Comparison of ENCODE assay signal across 19 cellular contexts in genomic region chr20:54231006-54231405, GRCh38. TPM values are rescaled to one million over a fixed set of nuclear protein-coding genes. Genes with fewer than 3 reads are reported as not detected.
DNase-seq lines count a peak whose midpoint lies in the region; ATAC-seq and TF ChIP-seq lines count a peak whose summit lies in the region.
"Had no signal": no experiment of that assay in that cellular context is flagged by ENCODE, and none has a peak within 500 bp of the region (broad histone marks: within the 10 kb centered on the region; RNA-seq: fewer than 3 reads in every experiment).

No MANE protein-coding gene starts in this region.

- TF ChIP-seq CTCF in fibroblast of pulmonary artery (IDR thresholded peaks at IDR 0.05; ENCODE audit: low read length, missing control alignments) (no peak), type B pancreatic cell (conservative IDR thresholded peaks at IDR 0.05) (no peak)

- H3K4ac ChIP-seq in trophoblast cell (ENCODE audit: low read depth, low read length): no peak overlapping the region

- peak overlapping the region; percentile 94 for H2BK12ac ChIP-seq in trophoblast cell (ENCODE audit: low read length)

- H3K27me3 Mint-ChIP-seq in type B pancreatic cell: no peaks in the 10 kb centered on the region

- H4K8ac ChIP-seq in trophoblast cell (ENCODE audit: low read depth, low read length): no peak overlapping the region

- no peak overlapping the region for H3K4me2 ChIP-seq in trophoblast cell (ENCODE audit: low read length)

- no peak overlapping the region for H3K9ac ChIP-seq in trophoblast cell (ENCODE audit: low read length)
- H3K9ac ChIP-seq: BLaER1 treated with 17β-estradiol and CSF1 and Interleukin-3, amounts not matched to agents 10 nM and 100 nM had no signal

- no peak overlapping the region for H4K12ac ChIP-seq in trophoblast cell (ENCODE audit: low read depth, low read length)

- H3K79me2 ChIP-seq in trophoblast cell (ENCODE audit: control insufficient read depth, insufficient read depth, low read length, poor library complexity): peaks cover 2% of the 10 kb centered on the region

- H3K4me1 ChIP-seq in SJCRH30 (peaks cover 15% of the 10 kb centered on the region), trophoblast cell (ENCODE audit: control insufficient read depth in 1 of 2, insufficient read depth in 2 of 2, low read length in 2 of 2) (peaks cover 2% of the 10 kb centered on the region in 2 experiments)

- no peak overlapping the region for H2BK5ac ChIP-seq in trophoblast cell (ENCODE audit: low read depth, low read length, poor library complexity)

- H3K27ac ChIP-seq in SJCRH30 (peak overlapping the region; percentile 33), trophoblast cell (ENCODE audit: low read depth, low read length) (no peak overlapping the region)
- H3K27ac ChIP-seq: BLaER1 treated with 17β-estradiol and CSF1 and Interleukin-3, amounts not matched to agents 10 nM and 100 nM had no signal

- H3K4me3 Mint-ChIP-seq in type B pancreatic cell: no peak overlapping the region
- H3K4me3 Mint-ChIP-seq: CD8-positive, alpha-beta T cell had no signal

- H3K9me3 ChIP-seq in SJCRH30 (replicated peaks) (peaks cover 4% of the 10 kb centered on the region), trophoblast cell (ENCODE audit: insufficient read depth, low read depth, low read length) (peaks cover 3% of the 10 kb centered on the region)

- no peak overlapping the region for H3K23ac ChIP-seq in trophoblast cell (ENCODE audit: low read length)

- H3K27me3 ChIP-seq in SJCRH30 (no peaks in the 10 kb centered on the region), trophoblast cell (ENCODE audit: insufficient read depth, low read length) (no peaks in the 10 kb centered on the region)
- H3K27me3 ChIP-seq: BLaER1 treated with 17β-estradiol and CSF1 and Interleukin-3, amounts not matched to agents 10 nM and 100 nM had no signal

- H2AK5ac ChIP-seq in trophoblast cell (ENCODE audit: low read length): no peak overlapping the region

- peaks cover 4% of the 10 kb centered on the region for H3K9me3 Mint-ChIP-seq in type B pancreatic cell

- peaks cover 2% of the 10 kb centered on the region for H3K79me1 ChIP-seq in trophoblast cell (ENCODE audit: low read length)

- no peaks in the 10 kb centered on the region for H3K36me3 ChIP-seq in SJCRH30
- no peaks in the 10 kb centered on the region for H3K36me3 ChIP-seq in trophoblast cell (ENCODE audit: control insufficient read depth in 1 of 2, insufficient read depth in 2 of 2, low read length in 2 of 2)
- H3K36me3 ChIP-seq: BLaER1 treated with 17β-estradiol and CSF1 and Interleukin-3, amounts not matched to agents 10 nM and 100 nM had no signal

- H3K4me1 Mint-ChIP-seq in type B pancreatic cell (ENCODE audit: unreplicated experiment): peaks cover 4% of the 10 kb centered on the region

- H3K4me3 ChIP-seq in SJCRH30 (no peak overlapping the region), fibroblast of pulmonary artery (replicated peaks; ENCODE audit: low read depth, low read length) (no peak overlapping the region), trophoblast cell (ENCODE audit: low read depth, low read length) (no peak overlapping the region)
- H3K4me3 ChIP-seq: BLaER1 treated with 17β-estradiol and CSF1 and Interleukin-3, amounts not matched to agents 10 nM and 100 nM had no signal

- H4K91ac ChIP-seq in trophoblast cell (ENCODE audit: low read depth, low read length): peak overlapping the region; percentile 76

- H3K18ac ChIP-seq in trophoblast cell (ENCODE audit: low read length): no peak overlapping the region

- no CpG with 5 or more reads among the region's 3 CpGs for WGBS in trophoblast cell (ENCODE audit: extremely low coverage, insufficient coverage, insufficient read length)

- peak overlapping the region; percentile 72 for H2BK120ac ChIP-seq in trophoblast cell (ENCODE audit: insufficient read depth, low read length, poor library complexity)

- H3K27ac Mint-ChIP-seq in type B pancreatic cell: no peak overlapping the region
- H3K27ac Mint-ChIP-seq: CD8-positive, alpha-beta T cell had no signal

- H2AFZ ChIP-seq in trophoblast cell (ENCODE audit: insufficient read depth, low read length, poor library complexity): no peak overlapping the region

- no peak overlapping the region for H3K14ac ChIP-seq in trophoblast cell (ENCODE audit: low read length)

- H3K36me3 Mint-ChIP-seq in type B pancreatic cell: no peaks in the 10 kb centered on the region
- H3K36me3 Mint-ChIP-seq: CD8-positive, alpha-beta T cell had no signal

- no peak for ATAC-seq in HG02970 (IDR thresholded peaks at IDR 0.05; ENCODE audit: low FRiP score, unreplicated experiment)
- ATAC-seq: CD8-positive, alpha-beta T cell; HepG2 had no signal

- DNase-seq in AG20443 (ENCODE audit: low spot score) (peak; percentile 47), SJCRH30 (peak; percentile 71 to 74), fibroblast of pulmonary artery (ENCODE audit: low read depth) (peak; percentile 58), trophoblast cell (no peak), type B pancreatic cell (ENCODE audit: extremely low spot score, unreplicated experiment) (no peak), NCI-H345 (lab: John Stamatoyannopoulos, UW) (no peak)
- DNase-seq: CD8-positive, alpha-beta T cell; KBM-7; MV-4-11; NCI-H1417; NCI-H2107; NCI-H510A treated with DMSO at 0.1 percent for 48 hours; NCI-H774; OCI-M1; SHP77 had no signal

RNA-seq across cellular contexts. Expression of gene PFDN4, which starts 23.1 kb away (rescaled TPM):
- total RNA-seq in SJCRH30 (2014; rRNA removed; shearing (Covaris generic)): 129 and 168 TPM in 2 replicates
- 157 and 160 TPM in 2 replicates for polyA plus RNA-seq in trophoblast cell (2013)
- total RNA-seq in type B pancreatic cell (ENCODE audit: low replicate concordance): 19.3 and 28.4 TPM in 2 replicates

RNA-seq across cellular contexts. Expression of gene CYP24A1, which starts 57.2 kb away (rescaled TPM):
- total RNA-seq in SJCRH30 (2014; rRNA removed; shearing (Covaris generic)): not detected in 2 replicates
- polyA plus RNA-seq in trophoblast cell (2013): 4.6 and 4.7 TPM in 2 replicates
- total RNA-seq in type B pancreatic cell (ENCODE audit: low replicate concordance): 7.1 and 21.1 TPM in 2 replicates
- total RNA-seq: CD8-positive, alpha-beta T cell; H1 had no signal
- polyA plus RNA-seq: H1 had no signal

Comparison
In these comparisons a context has a peak if more than half of its experiments do, and no peak if none do; other contexts are left out.
1. DNase-seq: peak in AG20443 (single experiment), SJCRH30 (2 of 2) and fibroblast of pulmonary artery (single experiment); none in trophoblast cell (0 of 2), type B pancreatic cell (single experiment) and NCI-H345 (single experiment).